1 cellular context compared by ENCODE assay signal in the genomic region with DNA sequence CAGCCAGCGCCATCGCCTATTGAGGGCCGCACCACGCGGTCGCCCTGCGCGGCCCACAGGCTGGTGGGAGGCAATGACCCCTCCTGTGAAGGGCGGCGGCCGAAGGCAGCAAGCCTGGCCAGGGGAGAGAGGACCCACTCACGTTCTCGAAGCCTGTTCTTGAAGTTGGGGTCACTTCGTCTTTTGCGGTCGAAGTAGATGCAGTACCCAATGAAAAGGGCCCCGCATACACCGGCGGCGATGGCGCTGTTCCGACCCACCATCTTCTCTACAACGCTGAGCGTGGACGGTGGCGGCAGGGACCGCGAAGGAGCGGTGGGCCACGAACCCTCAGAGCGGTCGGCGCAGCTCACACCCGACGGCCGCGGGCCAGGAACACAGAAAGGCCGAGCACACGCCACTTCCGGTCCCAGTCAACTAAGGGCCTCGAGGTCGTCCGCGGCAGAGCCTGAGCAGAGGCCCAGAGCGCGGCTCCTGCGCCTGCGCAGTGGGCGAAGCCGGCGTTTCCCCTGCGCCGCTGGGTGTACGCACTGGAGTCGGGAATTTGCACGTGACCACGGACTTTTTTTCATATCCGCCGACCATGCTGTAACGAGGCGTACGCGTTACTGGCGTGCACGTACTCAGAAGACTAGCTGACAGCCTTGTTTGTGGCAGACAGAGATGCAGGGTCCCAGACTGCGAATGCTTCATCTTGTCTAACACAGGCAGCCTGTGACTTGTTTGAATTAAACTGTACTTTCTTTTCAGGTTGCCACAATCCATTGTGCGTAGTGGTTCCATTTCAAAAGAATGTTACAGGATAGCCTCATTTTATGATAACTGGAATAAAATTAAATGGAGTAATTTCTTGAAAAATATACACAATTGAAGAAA.
TF ChIP-seq lines count a peak whose summit lies in the region.

A gene (minus strand): TSS at position 385 of the 876 bp plus-strand sequence. CDS start 122 bp downstream, at position 263.

TF ChIP-seq in HepG2, 621 proteins besides CTCF, POLR2A, EP300 and RAD21 (continued from another document and continues in another):
- TF ChIP-seq TARDBP (CRISPR knock-in tag; IDR thresholded peaks at IDR 0.05) (peak; percentile 76; the same call in 1 of the 2 replicates), REL (CRISPR knock-in tag; conservative IDR thresholded peaks at IDR 0.05) (no peak), ZEB1 (IDR thresholded peaks at IDR 0.05; ENCODE audit: insufficient replicate concordance, low read depth) (no peak), SRSF4 (IDR thresholded peaks at IDR 0.05; ENCODE audit: low read depth, low read length, poor library complexity, severe bottlenecking) (no peak), ZNF160 (CRISPR knock-in tag; IDR thresholded peaks at IDR 0.05) (peak; percentile 54; the same call in 1 of the 2 replicates), ZNF335 (CRISPR knock-in tag; IDR thresholded peaks at IDR 0.05) (peak; percentile 100), NFIC (IDR thresholded peaks at IDR 0.05; ENCODE audit: low read length) (0 out of 2 replicates have a peak, but pooled peaks have one; percentile 30), ZC3H13 (CRISPR knock-in tag; IDR thresholded peaks at IDR 0.05) (peak; percentile 81), ZNF879 (CRISPR knock-in tag; IDR thresholded peaks at IDR 0.05) (peak; percentile 87), AGO1 (IDR thresholded peaks at IDR 0.05; ENCODE audit: low read depth, low read length, poor library complexity, severe bottlenecking) (no peak), ZNF709 (CRISPR knock-in tag; IDR thresholded peaks at IDR 0.05) (peak; percentile 71; the same call in 1 of the 2 replicates), ZNF296 (CRISPR knock-in tag; conservative IDR thresholded peaks at IDR 0.05) (0 out of 2 replicates have a peak, but pooled peaks have one; percentile 47), SNRNP70 (IDR thresholded peaks at IDR 0.05; ENCODE audit: low read depth, low read length) (no peak), STAG1 (CRISPR knock-in tag; IDR thresholded peaks at IDR 0.05) (no peak; the same call in 1 of the 2 replicates), NR2C2 (CRISPR knock-in tag; IDR thresholded peaks at IDR 0.05; ENCODE audit: borderline replicate concordance) (peak; percentile 75), DMAP1 (CRISPR knock-in tag; IDR thresholded peaks at IDR 0.05) (peak; percentile 93; the same call in 1 of the 2 replicates), TBP (CRISPR knock-in tag; IDR thresholded peaks at IDR 0.05) (no peak), ZNF616 (CRISPR knock-in tag; IDR thresholded peaks at IDR 0.05; ENCODE audit: low read depth) (peak; percentile 70), SP2 (CRISPR knock-in tag; IDR thresholded peaks at IDR 0.05) (no peak; the same call in 1 of the 2 replicates), ZNF660 (CRISPR knock-in tag; IDR thresholded peaks at IDR 0.05; ENCODE audit: borderline replicate concordance, low read depth) (no peak), PAF1 (CRISPR knock-in tag; IDR thresholded peaks at IDR 0.05) (0 out of 2 replicates have a peak, but pooled peaks have one; percentile 39), MBD4 (IDR thresholded peaks at IDR 0.05; ENCODE audit: borderline replicate concordance, low read length) (no peak), YEATS4 (CRISPR knock-in tag; IDR thresholded peaks at IDR 0.05; ENCODE audit: borderline replicate concordance) (peak; percentile 93), ATRX (CRISPR knock-in tag; IDR thresholded peaks at IDR 0.05; ENCODE audit: borderline replicate concordance) (no peak), FOXA3 (CRISPR knock-in tag; IDR thresholded peaks at IDR 0.05) (peak; percentile 74), HDAC2 (CRISPR knock-in tag; IDR thresholded peaks at IDR 0.05) (peak; percentile 77)
- TF ChIP-seq, protein P1, sequence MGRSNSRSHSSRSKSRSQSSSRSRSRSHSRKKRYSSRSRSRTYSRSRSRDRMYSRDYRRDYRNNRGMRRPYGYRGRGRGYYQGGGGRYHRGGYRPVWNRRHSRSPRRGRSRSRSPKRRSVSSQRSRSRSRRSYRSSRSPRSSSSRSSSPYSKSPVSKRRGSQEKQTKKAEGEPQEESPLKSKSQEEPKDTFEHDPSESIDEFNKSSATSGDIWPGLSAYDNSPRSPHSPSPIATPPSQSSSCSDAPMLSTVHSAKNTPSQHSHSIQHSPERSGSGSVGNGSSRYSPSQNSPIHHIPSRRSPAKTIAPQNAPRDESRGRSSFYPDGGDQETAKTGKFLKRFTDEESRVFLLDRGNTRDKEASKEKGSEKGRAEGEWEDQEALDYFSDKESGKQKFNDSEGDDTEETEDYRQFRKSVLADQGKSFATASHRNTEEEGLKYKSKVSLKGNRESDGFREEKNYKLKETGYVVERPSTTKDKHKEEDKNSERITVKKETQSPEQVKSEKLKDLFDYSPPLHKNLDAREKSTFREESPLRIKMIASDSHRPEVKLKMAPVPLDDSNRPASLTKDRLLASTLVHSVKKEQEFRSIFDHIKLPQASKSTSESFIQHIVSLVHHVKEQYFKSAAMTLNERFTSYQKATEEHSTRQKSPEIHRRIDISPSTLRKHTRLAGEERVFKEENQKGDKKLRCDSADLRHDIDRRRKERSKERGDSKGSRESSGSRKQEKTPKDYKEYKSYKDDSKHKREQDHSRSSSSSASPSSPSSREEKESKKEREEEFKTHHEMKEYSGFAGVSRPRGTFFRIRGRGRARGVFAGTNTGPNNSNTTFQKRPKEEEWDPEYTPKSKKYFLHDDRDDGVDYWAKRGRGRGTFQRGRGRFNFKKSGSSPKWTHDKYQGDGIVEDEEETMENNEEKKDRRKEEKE (IDR thresholded peaks at IDR 0.05) = no peak
- TF ChIP-seq, protein P2, sequence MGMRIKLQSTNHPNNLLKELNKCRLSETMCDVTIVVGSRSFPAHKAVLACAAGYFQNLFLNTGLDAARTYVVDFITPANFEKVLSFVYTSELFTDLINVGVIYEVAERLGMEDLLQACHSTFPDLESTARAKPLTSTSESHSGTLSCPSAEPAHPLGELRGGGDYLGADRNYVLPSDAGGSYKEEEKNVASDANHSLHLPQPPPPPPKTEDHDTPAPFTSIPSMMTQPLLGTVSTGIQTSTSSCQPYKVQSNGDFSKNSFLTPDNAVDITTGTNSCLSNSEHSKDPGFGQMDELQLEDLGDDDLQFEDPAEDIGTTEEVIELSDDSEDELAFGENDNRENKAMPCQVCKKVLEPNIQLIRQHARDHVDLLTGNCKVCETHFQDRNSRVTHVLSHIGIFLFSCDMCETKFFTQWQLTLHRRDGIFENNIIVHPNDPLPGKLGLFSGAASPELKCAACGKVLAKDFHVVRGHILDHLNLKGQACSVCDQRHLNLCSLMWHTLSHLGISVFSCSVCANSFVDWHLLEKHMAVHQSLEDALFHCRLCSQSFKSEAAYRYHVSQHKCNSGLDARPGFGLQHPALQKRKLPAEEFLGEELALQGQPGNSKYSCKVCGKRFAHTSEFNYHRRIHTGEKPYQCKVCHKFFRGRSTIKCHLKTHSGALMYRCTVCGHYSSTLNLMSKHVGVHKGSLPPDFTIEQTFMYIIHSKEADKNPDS (CRISPR knock-in tag; IDR thresholded peaks at IDR 0.05) = peak; percentile 54; the same call in 1 of the 2 replicates
- TF ChIP-seq, protein P3, sequence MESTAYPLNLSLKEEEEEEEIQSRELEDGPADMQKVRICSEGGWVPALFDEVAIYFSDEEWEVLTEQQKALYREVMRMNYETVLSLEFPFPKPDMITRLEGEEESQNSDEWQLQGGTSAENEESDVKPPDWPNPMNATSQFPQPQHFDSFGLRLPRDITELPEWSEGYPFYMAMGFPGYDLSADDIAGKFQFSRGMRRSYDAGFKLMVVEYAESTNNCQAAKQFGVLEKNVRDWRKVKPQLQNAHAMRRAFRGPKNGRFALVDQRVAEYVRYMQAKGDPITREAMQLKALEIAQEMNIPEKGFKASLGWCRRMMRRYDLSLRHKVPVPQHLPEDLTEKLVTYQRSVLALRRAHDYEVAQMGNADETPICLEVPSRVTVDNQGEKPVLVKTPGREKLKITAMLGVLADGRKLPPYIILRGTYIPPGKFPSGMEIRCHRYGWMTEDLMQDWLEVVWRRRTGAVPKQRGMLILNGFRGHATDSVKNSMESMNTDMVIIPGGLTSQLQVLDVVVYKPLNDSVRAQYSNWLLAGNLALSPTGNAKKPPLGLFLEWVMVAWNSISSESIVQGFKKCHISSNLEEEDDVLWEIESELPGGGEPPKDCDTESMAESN (CRISPR knock-in tag; conservative IDR thresholded peaks at IDR 0.05) = peak; percentile 84
- TF ChIP-seq, protein P4, sequence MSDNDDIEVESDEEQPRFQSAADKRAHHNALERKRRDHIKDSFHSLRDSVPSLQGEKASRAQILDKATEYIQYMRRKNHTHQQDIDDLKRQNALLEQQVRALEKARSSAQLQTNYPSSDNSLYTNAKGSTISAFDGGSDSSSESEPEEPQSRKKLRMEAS (IDR thresholded peaks at IDR 0.05) = no peak; the same call in none of the 2 replicates
- TF ChIP-seq, protein P5, sequence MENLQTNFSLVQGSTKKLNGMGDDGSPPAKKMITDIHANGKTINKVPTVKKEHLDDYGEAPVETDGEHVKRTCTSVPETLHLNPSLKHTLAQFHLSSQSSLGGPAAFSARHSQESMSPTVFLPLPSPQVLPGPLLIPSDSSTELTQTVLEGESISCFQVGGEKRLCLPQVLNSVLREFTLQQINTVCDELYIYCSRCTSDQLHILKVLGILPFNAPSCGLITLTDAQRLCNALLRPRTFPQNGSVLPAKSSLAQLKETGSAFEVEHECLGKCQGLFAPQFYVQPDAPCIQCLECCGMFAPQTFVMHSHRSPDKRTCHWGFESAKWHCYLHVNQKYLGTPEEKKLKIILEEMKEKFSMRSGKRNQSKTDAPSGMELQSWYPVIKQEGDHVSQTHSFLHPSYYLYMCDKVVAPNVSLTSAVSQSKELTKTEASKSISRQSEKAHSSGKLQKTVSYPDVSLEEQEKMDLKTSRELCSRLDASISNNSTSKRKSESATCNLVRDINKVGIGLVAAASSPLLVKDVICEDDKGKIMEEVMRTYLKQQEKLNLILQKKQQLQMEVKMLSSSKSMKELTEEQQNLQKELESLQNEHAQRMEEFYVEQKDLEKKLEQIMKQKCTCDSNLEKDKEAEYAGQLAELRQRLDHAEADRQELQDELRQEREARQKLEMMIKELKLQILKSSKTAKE (CRISPR knock-in tag; IDR thresholded peaks at IDR 0.05; ENCODE audit: borderline replicate concordance) = peak; percentile 58; the same call in 1 of the 2 replicates
- TF ChIP-seq, protein P6, sequence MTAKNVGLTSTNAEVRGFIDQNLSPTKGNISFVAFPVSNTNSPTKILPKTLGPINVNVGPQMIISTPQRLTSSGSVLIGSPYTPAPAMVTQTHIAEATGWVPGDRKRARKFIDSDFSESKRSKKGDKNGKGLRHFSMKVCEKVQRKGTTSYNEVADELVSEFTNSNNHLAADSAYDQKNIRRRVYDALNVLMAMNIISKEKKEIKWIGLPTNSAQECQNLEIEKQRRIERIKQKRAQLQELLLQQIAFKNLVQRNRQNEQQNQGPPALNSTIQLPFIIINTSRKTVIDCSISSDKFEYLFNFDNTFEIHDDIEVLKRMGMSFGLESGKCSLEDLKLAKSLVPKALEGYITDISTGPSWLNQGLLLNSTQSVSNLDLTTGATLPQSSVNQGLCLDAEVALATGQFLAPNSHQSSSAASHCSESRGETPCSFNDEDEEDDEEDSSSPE (CRISPR knock-in tag; IDR thresholded peaks at IDR 0.05) = peak; percentile 71
- TF ChIP-seq, protein P7, sequence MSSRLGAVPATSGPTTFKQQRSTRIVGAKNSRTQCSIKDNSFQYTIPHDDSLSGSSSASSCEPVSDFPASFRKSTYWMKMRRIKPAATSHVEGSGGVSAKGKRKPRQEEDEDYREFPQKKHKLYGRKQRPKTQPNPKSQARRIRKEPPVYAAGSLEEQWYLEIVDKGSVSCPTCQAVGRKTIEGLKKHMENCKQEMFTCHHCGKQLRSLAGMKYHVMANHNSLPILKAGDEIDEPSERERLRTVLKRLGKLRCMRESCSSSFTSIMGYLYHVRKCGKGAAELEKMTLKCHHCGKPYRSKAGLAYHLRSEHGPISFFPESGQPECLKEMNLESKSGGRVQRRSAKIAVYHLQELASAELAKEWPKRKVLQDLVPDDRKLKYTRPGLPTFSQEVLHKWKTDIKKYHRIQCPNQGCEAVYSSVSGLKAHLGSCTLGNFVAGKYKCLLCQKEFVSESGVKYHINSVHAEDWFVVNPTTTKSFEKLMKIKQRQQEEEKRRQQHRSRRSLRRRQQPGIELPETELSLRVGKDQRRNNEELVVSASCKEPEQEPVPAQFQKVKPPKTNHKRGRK (CRISPR knock-in tag; IDR thresholded peaks at IDR 0.05) = no peak
- TF ChIP-seq, protein P8, sequence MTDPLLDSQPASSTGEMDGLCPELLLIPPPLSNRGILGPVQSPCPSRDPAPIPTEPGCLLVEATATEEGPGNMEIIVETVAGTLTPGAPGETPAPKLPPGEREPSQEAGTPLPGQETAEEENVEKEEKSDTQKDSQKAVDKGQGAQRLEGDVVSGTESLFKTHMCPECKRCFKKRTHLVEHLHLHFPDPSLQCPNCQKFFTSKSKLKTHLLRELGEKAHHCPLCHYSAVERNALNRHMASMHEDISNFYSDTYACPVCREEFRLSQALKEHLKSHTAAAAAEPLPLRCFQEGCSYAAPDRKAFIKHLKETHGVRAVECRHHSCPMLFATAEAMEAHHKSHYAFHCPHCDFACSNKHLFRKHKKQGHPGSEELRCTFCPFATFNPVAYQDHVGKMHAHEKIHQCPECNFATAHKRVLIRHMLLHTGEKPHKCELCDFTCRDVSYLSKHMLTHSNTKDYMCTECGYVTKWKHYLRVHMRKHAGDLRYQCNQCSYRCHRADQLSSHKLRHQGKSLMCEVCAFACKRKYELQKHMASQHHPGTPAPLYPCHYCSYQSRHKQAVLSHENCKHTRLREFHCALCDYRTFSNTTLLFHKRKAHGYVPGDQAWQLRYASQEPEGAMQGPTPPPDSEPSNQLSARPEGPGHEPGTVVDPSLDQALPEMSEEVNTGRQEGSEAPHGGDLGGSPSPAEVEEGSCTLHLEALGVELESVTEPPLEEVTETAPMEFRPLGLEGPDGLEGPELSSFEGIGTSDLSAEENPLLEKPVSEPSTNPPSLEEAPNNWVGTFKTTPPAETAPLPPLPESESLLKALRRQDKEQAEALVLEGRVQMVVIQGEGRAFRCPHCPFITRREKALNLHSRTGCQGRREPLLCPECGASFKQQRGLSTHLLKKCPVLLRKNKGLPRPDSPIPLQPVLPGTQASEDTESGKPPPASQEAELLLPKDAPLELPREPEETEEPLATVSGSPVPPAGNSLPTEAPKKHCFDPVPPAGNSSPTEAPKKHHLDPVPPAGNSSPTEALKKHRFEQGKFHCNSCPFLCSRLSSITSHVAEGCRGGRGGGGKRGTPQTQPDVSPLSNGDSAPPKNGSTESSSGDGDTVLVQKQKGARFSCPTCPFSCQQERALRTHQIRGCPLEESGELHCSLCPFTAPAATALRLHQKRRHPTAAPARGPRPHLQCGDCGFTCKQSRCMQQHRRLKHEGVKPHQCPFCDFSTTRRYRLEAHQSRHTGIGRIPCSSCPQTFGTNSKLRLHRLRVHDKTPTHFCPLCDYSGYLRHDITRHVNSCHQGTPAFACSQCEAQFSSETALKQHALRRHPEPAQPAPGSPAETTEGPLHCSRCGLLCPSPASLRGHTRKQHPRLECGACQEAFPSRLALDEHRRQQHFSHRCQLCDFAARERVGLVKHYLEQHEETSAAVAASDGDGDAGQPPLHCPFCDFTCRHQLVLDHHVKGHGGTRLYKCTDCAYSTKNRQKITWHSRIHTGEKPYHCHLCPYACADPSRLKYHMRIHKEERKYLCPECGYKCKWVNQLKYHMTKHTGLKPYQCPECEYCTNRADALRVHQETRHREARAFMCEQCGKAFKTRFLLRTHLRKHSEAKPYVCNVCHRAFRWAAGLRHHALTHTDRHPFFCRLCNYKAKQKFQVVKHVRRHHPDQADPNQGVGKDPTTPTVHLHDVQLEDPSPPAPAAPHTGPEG (CRISPR knock-in tag; IDR thresholded peaks at IDR 0.05) = peak; percentile 72; the same call in 1 of the 2 replicates
- TF ChIP-seq, protein P9, sequence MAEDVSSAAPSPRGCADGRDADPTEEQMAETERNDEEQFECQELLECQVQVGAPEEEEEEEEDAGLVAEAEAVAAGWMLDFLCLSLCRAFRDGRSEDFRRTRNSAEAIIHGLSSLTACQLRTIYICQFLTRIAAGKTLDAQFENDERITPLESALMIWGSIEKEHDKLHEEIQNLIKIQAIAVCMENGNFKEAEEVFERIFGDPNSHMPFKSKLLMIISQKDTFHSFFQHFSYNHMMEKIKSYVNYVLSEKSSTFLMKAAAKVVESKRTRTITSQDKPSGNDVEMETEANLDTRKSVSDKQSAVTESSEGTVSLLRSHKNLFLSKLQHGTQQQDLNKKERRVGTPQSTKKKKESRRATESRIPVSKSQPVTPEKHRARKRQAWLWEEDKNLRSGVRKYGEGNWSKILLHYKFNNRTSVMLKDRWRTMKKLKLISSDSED (CRISPR knock-in tag; IDR thresholded peaks at IDR 0.05) = no peak
